8 cellular contexts compared by ENCODE assay signal in genomic region chr5:86971034-86971511, GRCh38.
DNase-seq lines count a peak whose midpoint lies in the region; ATAC-seq, FAIRE-seq and TF ChIP-seq lines count a peak whose summit lies in the region.

No MANE protein-coding gene starts in this region.

- FAIRE-seq in HTR-8/SVneo (lab: Jason Lieb, UNC) = no peak

- TF ChIP-seq CTCF in LNCaP clone FGC (IDR thresholded peaks at IDR 0.05; ENCODE audit: control insufficient read depth, extremely low read depth, insufficient read depth) (0 out of 2 replicates have a peak, but pooled peaks have one; percentile 7), epithelial cell of esophagus (IDR thresholded peaks at IDR 0.05; ENCODE audit: insufficient read depth, low read depth, low read length, missing control alignments) (peak; percentile 41)

- DNase-seq in AG08396 (ENCODE audit: low spot score) (peak; percentile 8), LNCaP clone FGC (ENCODE audit: low read depth) (no peak), epithelial cell of esophagus (ENCODE audit: low read depth) (peak; percentile 45), HTR-8/SVneo (ENCODE audit: insufficient read length, low spot score) (no peak), cerebellar nuclear complex (lab: John Stamatoyannopoulos, UW) (no peak), NCI-H345 (lab: John Stamatoyannopoulos, UW) (no peak)

- peak; percentile 74 for ATAC-seq in GM18867 (IDR thresholded peaks at IDR 0.05; ENCODE audit: unreplicated experiment)
- ATAC-seq in GM18870 (IDR thresholded peaks at IDR 0.05; ENCODE audit: unreplicated experiment) = no peak

- H3K4me3 ChIP-seq in LNCaP clone FGC (ENCODE audit: low read depth, low read length) = no peak overlapping the region
- H3K4me3 ChIP-seq in epithelial cell of esophagus (ENCODE audit: low read length) = no peak overlapping the region

Comparison
In these comparisons a context has a peak if more than half of its experiments do, and no peak if none do; other contexts are left out.
1. DNase-seq: peak in AG08396 (single experiment) and epithelial cell of esophagus (single experiment); none in LNCaP clone FGC (single experiment), HTR-8/SVneo (single experiment), cerebellar nuclear complex (0 of 2) and NCI-H345 (single experiment).